ENCODE assay signal across 8 cellular contexts in genomic region chr3:159852821-159853505, GRCh38. TPM values are rescaled to one million over a fixed set of nuclear protein-coding genes. Genes with fewer than 3 reads are reported as not detected.
DNase-seq lines count a peak whose midpoint lies in the region; ATAC-seq and TF ChIP-seq lines count a peak whose summit lies in the region.

No MANE protein-coding gene starts in this region.

- intact Hi-C loops in testis (cut with DNase I; ENCODE audit: low total_unique reads): no loop called here

- H3K9me2 ChIP-seq in MM.1S (replicated peaks; ENCODE audit: insufficient read depth, low read length): no peaks in the 10 kb centered on the region

- H3K4me1 ChIP-seq in MM.1S (ENCODE audit: low read length): peaks cover 19% of the 10 kb centered on the region; the same call in 1 of the 2 replicates
- peaks cover 2 to 3% of the 10 kb centered on the region in 2 donors for H3K4me1 ChIP-seq in esophagus (ENCODE audit: control insufficient read depth in 2 of 2, insufficient read depth in 2 of 2, low read length in 1 of 2)
- no peaks in the 10 kb centered on the region for H3K4me1 ChIP-seq in testis

- no peak for TF ChIP-seq POLR2A in testis (IDR thresholded peaks at IDR 0.05)

- peaks cover 7% of the 10 kb centered on the region; the same call in 1 of the 2 replicates for H3F3A ChIP-seq in MM.1S (ENCODE audit: insufficient read depth, low read length)

- H3K4me3 ChIP-seq in MM.1S (ENCODE audit: low read length): peak overlapping the region; percentile 45
- peak overlapping the region in 1 of 2 donors; percentile 3 for H3K4me3 ChIP-seq in esophagus (ENCODE audit: low read depth in 1 of 2, low read length in 2 of 2)
- no peak overlapping the region for H3K4me3 ChIP-seq in testis

- no peaks in the 10 kb centered on the region for H4K20me1 ChIP-seq in MM.1S (ENCODE audit: insufficient read depth, low read length)

- H3K27ac ChIP-seq in MM.1S (ENCODE audit: low read length) (peak overlapping the region; percentile 59; the same call in 1 of the 2 replicates), esophagus (ENCODE audit: low read depth in 2 of 2, low read length in 1 of 2) (peak overlapping the region; percentile 56 to 81), testis (peak overlapping the region in 1 of 2 donors; percentile 32)

- H3K27me3 ChIP-seq in MM.1S (replicated peaks; ENCODE audit: insufficient read depth, low read length) (no peaks in the 10 kb centered on the region), esophagus (ENCODE audit: control insufficient read depth in 1 of 2, insufficient read depth in 2 of 2, low read length in 2 of 2) (no peaks in the 10 kb centered on the region), testis (no peaks in the 10 kb centered on the region)

- no peaks in the 10 kb centered on the region for H3K9me3 Mint-ChIP-seq in nephron
- H3K9me3 Mint-ChIP-seq in natural killer cell treated with Interleukin-12 subunit alpha and Interleukin-12 subunit beta and Interleukin-15 and Interleukin-18, amount 100 ng/mL, for 72 hours: no peaks in the 10 kb centered on the region

- DNase-seq in ELF-1 (ENCODE audit: low read depth, low spot score) (peak; percentile 64), MM.1S (peak; percentile 55), testis (no peak)
- no peak for DNase-seq in natural killer cell treated with Interleukin-12 subunit alpha and Interleukin-12 subunit beta and Interleukin-15 and Interleukin-18, amount 100 ng/mL, for 72 hours (ENCODE audit: low spot score)

- H2AFZ ChIP-seq in MM.1S (ENCODE audit: low read length): peak overlapping the region; percentile 87

- H3K4me1 Mint-ChIP-seq in nephron: peaks cover 71% of the 10 kb centered on the region
- H3K4me1 Mint-ChIP-seq in natural killer cell treated with Interleukin-12 subunit alpha and Interleukin-12 subunit beta and Interleukin-15 and Interleukin-18, amount 100 ng/mL, for 72 hours (ENCODE audit: low read depth in 2 of 2): no peaks in the 10 kb centered on the region

- H3K4me2 ChIP-seq in MM.1S (ENCODE audit: low read depth, low read length): peak overlapping the region; percentile 79

- H3K4me3 Mint-ChIP-seq in nephron: peak overlapping the region; percentile 60 to 76 (median 69)
- H3K4me3 Mint-ChIP-seq in natural killer cell treated with Interleukin-12 subunit alpha and Interleukin-12 subunit beta and Interleukin-15 and Interleukin-18, amount 100 ng/mL, for 72 hours: no peak overlapping the region

- no peaks in the 10 kb centered on the region for H3K79me2 ChIP-seq in MM.1S (ENCODE audit: low read length)

- H3K9me3 ChIP-seq in MM.1S (replicated peaks; ENCODE audit: insufficient read depth, low read length) (no peaks in the 10 kb centered on the region), esophagus (ENCODE audit: control insufficient read depth in 2 of 2, insufficient read depth in 1 of 2, low read depth in 1 of 2, low read length in 1 of 2) (no peaks in the 10 kb centered on the region), testis (no peaks in the 10 kb centered on the region)

- peaks cover 3% of the 10 kb centered on the region for H3K36me3 Mint-ChIP-seq in nephron (ENCODE audit: low read depth)
- H3K36me3 Mint-ChIP-seq in natural killer cell treated with Interleukin-12 subunit alpha and Interleukin-12 subunit beta and Interleukin-15 and Interleukin-18, amount 100 ng/mL, for 72 hours: no peaks in the 10 kb centered on the region

- H3K27me3 Mint-ChIP-seq in nephron (ENCODE audit: low read depth): no peaks in the 10 kb centered on the region
- H3K27me3 Mint-ChIP-seq in natural killer cell treated with Interleukin-12 subunit alpha and Interleukin-12 subunit beta and Interleukin-15 and Interleukin-18, amount 100 ng/mL, for 72 hours: peaks cover 11 to 31% of the 10 kb centered on the region in 2 donors

- peak overlapping the region; percentile 87 to 92 (median 89) for H3K27ac Mint-ChIP-seq in nephron
- H3K27ac Mint-ChIP-seq in natural killer cell treated with Interleukin-12 subunit alpha and Interleukin-12 subunit beta and Interleukin-15 and Interleukin-18, amount 100 ng/mL, for 72 hours: no peak overlapping the region

- TF ChIP-seq CTCF in MM.1S (IDR thresholded peaks at IDR 0.05; ENCODE audit: low read length): no peak
- no peak for TF ChIP-seq CTCF in nephron (IDR thresholded peaks at IDR 0.05; ENCODE audit: unreplicated experiment in 3 of 3)
- TF ChIP-seq CTCF in testis (IDR thresholded peaks at IDR 0.05): no peak

- 21 to 22% methylated on average over 11 of the region's 11 CpGs for WGBS in esophagus, 2 donors
- 30 to 52% methylated on average over 11 of the region's 11 CpGs for WGBS in testis, 2 donors

- no peaks in the 10 kb centered on the region for H3K36me3 ChIP-seq in MM.1S (replicated peaks; ENCODE audit: insufficient read depth, low read length)
- no peaks in the 10 kb centered on the region for H3K36me3 ChIP-seq in esophagus (ENCODE audit: control insufficient read depth in 2 of 2, insufficient read depth in 2 of 2, low read length in 1 of 2)
- H3K36me3 ChIP-seq in testis (ENCODE audit: low read depth, missing control alignments): no peaks in the 10 kb centered on the region

- no peak for ATAC-seq in natural killer cell treated with Interleukin-12 subunit alpha and Interleukin-12 subunit beta and Interleukin-15 and Interleukin-18, amount 100 ng/mL, for 72 hours
- ATAC-seq in HG02970 (IDR thresholded peaks at IDR 0.05; ENCODE audit: low FRiP score, unreplicated experiment) (no peak), GM21381 (IDR thresholded peaks at IDR 0.05; ENCODE audit: unreplicated experiment) (no peak)

- H3K9ac ChIP-seq in MM.1S (ENCODE audit: low read length): peak overlapping the region; percentile 49; the same call in 1 of the 2 replicates

RNA-seq across cellular contexts. Expression of gene SCHIP1, which starts 13.3 kb away (rescaled TPM):
- polyA plus RNA-seq in esophagus: 1 to 10 TPM in 1 of 2 donors, under 1 TPM in 1; 0.61 to 1.0 TPM
- total RNA-seq in natural killer cell treated with Interleukin-12 subunit alpha and Interleukin-12 subunit beta and Interleukin-15 and Interleukin-18, amount 100 ng/mL, for 72 hours: not detected
- 10 to 100 TPM in 1 of 2 donors, 1 to 10 TPM in 1; 2.3 to 10.5 TPM for total RNA-seq in testis
- 8.1 TPM for polyA plus RNA-seq in testis (ENCODE audit: insufficient read depth, low read depth, low replicate concordance)

Comparison
In these comparisons a context has a peak if more than half of its experiments do, and no peak if none do; other contexts are left out.
1. DNase-seq: peak in ELF-1 (single experiment) and MM.1S (single experiment); none in natural killer cell treated with Interleukin-12 subunit alpha and Interleukin-12 subunit beta and Interleukin-15 and Interleukin-18, amount 100 ng/mL, for 72 hours (single experiment) and testis (single experiment).
2. H3K27ac Mint-ChIP-seq: peak in nephron (3 of 3); none in natural killer cell treated with Interleukin-12 subunit alpha and Interleukin-12 subunit beta and Interleukin-15 and Interleukin-18, amount 100 ng/mL, for 72 hours (0 of 2).